24 cellular contexts compared by ENCODE assay signal in the genomic region with DNA sequence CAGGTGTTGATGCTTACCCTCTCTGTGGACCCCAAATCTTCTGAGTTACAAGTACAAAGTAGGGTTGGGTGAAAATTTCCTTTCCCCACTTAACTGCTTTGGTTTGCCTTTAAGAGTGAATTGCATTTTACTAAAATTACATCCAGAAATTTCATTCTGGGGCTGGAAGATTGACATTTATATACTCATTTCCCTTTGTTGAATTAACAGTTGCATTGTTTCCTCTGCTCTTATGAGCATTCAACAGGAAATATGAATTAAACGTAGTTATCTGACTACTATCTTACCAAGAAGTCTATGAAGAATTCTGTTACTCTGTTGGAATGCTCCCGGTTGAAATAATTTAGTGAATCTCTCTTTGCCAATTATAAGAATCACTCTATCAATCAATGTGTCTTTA.
"Had no signal": no experiment of that assay in that cellular context is flagged by ENCODE, and none has a peak within 500 bp of the region (broad histone marks: within the 10 kb centered on the region; RNA-seq: fewer than 3 reads in every experiment).

No MANE protein-coding gene starts in this region.

- H3K27me3 ChIP-seq: colonic mucosa, dorsolateral prefrontal cortex, esophagus muscularis mucosa, esophagus squamous epithelium, foreskin keratinocyte, gastrocnemius medialis, gastroesophageal sphincter, heart left ventricle, heart right ventricle had no signal

- H3K4me3 ChIP-seq: colonic mucosa, coronary artery, dorsolateral prefrontal cortex, esophagus muscularis mucosa, esophagus squamous epithelium, gastrocnemius medialis, gastroesophageal sphincter, heart left ventricle, heart right ventricle had no signal

- H3K9me3 ChIP-seq: colonic mucosa, esophagus muscularis mucosa, esophagus squamous epithelium, gastrocnemius medialis, gastroesophageal sphincter had no signal

- ATAC-seq: effector memory CD8-positive, alpha-beta T cell; esophagus mucosa; foreskin keratinocyte; gastrocnemius medialis; gastroesophageal sphincter; heart left ventricle; heart right ventricle had no signal

- DNase-seq: colonic mucosa; cortex of kidney; dermis blood vessel endothelial cell; dorsolateral prefrontal cortex; effector CD4-positive, alpha-beta T cell; effector CD8-positive, alpha-beta T cell; effector memory CD4-positive, alpha-beta T cell; effector memory CD8-positive, alpha-beta T cell; endodermal cell; erythroblast; esophagus squamous epithelium; foreskin fibroblast; foreskin keratinocyte; foreskin melanocyte; gastrocnemius medialis; glutamatergic neuron; head of caudate nucleus; heart left ventricle; heart right ventricle had no signal

- H3K4me1 ChIP-seq: colonic mucosa, esophagus muscularis mucosa, esophagus squamous epithelium, foreskin keratinocyte, gastrocnemius medialis, gastroesophageal sphincter, heart left ventricle, heart right ventricle had no signal

- H3K27ac ChIP-seq: colonic mucosa, coronary artery, dorsolateral prefrontal cortex, epithelial cell of prostate, esophagus muscularis mucosa, esophagus squamous epithelium, foreskin keratinocyte, gastrocnemius medialis, gastroesophageal sphincter, heart left ventricle, heart right ventricle had no signal

- H3K36me3 ChIP-seq: colonic mucosa, esophagus muscularis mucosa, esophagus squamous epithelium, gastrocnemius medialis, gastroesophageal sphincter, heart left ventricle, heart right ventricle had no signal
